Comparison of ENCODE assay signal across 9 cellular contexts in the genomic region with DNA sequence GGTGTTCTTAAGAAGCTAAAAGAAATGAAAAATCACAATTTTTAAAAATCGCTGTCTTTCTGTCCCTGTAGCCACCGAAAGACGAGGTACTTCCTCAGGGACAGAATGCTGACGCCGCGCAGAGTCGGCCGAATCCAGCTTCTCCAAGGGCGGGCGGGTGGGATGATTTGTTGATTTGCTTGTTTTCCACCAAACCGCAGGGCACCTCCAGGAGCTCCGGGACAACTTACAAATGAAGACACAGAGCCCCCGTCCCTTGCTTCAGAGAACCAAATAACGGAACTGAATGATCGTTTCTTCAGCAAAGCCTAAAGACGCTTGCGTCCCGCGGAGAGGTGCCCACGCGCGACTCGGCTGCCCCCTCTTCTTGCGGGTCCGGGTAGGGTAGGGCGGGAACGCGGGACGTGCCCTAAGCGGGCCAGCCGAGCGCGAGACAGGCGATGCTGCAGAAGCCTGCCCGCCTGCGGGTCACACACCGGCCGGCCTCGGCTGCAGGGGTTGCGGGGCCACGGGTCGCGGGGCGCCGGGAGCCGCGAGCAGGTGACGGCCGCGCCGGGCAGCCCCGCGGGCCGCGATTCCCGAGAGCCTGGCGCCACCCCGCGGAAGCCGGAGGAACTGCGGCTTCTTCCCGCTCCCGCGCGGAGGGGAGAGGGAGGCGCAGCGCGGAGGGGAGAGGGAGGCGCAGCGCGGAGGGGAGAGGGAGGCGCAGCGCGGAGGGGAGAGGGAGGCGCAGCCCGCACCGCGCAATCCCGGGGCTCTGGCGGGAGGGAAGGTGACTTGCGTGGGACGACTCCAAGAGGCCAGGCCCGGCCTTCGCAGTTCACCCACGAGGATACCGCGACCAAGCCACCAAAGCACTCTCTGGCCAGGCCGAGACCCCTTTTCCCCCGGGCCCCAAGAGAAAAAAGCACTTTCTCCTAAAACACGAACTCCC. TPM values are rescaled to one million over a fixed set of nuclear protein-coding genes. Genes with fewer than 3 reads are reported as not detected.
A peak's percentile ranks its signal among the peaks of the same experiment; 100 is the strongest.
DNase-seq lines count a peak whose midpoint lies in the region; ATAC-seq, FAIRE-seq and TF ChIP-seq lines count a peak whose summit lies in the region.
"Had no signal": no experiment of that assay in that cellular context is flagged by ENCODE, and none has a peak within 500 bp of the region (broad histone marks: within the 10 kb centered on the region; RNA-seq: fewer than 3 reads in every experiment).

No MANE protein-coding gene starts in this region.

- peaks cover 33% of the 10 kb centered on the region for H3K79me2 ChIP-seq in hepatocyte

- H3K4me3 Mint-ChIP-seq in activated naive CD8-positive, alpha-beta T cell treated with anti-CD3 and anti-CD28 coated beads for 36 hours: no peak overlapping the region

- no peaks in the 10 kb centered on the region for H3K36me3 Mint-ChIP-seq in activated naive CD8-positive, alpha-beta T cell treated with anti-CD3 and anti-CD28 coated beads for 36 hours

- no peak overlapping the region for H3K27ac Mint-ChIP-seq in activated naive CD8-positive, alpha-beta T cell treated with anti-CD3 and anti-CD28 coated beads for 36 hours

- no peaks in the 10 kb centered on the region for H3K9me2 ChIP-seq in hepatocyte (replicated peaks; ENCODE audit: insufficient read depth)

- no peak for ATAC-seq in GM19328 (IDR thresholded peaks at IDR 0.05; ENCODE audit: unreplicated experiment)
- no peak for ATAC-seq in GM21825 (IDR thresholded peaks at IDR 0.05; ENCODE audit: unreplicated experiment)

- H3K4me1 ChIP-seq in SJSA1 (replicated peaks) (peaks cover 55% of the 10 kb centered on the region), hepatocyte (ENCODE audit: insufficient read depth) (peaks cover 47% of the 10 kb centered on the region)

- peak overlapping the region; percentile 96 for H3K4me2 ChIP-seq in hepatocyte

- H3K27me3 ChIP-seq in SJSA1 (replicated peaks): no peaks in the 10 kb centered on the region
- peaks cover 99% of the 10 kb centered on the region for H3K27me3 ChIP-seq in hepatocyte

- H2AFZ ChIP-seq in hepatocyte: peak overlapping the region; percentile 19

- DNase-seq in GM18507 (ENCODE audit: extremely low spot score, insufficient read length, low read depth) (peak; percentile 44), SJSA1 (ENCODE audit: low read depth in 1 of 2, low spot score in 2 of 2) (peak; percentile 62 to 79), hepatocyte (ENCODE audit: low spot score) (peak; percentile 76), skeletal muscle cell (ENCODE audit: low read depth) (no peak)
- DNase-seq in activated naive CD8-positive, alpha-beta T cell treated with anti-CD3 and anti-CD28 coated beads for 36 hours: peak; percentile 65

- peaks cover 41% of the 10 kb centered on the region for H3K36me3 ChIP-seq in SJSA1
- H3K36me3 ChIP-seq in hepatocyte (replicated peaks; ENCODE audit: insufficient read depth, low read depth): no peaks in the 10 kb centered on the region

- no peaks in the 10 kb centered on the region for H3K9me3 Mint-ChIP-seq in activated naive CD8-positive, alpha-beta T cell treated with anti-CD3 and anti-CD28 coated beads for 36 hours

- 2% methylated on average over 63 of the region's 90 CpGs for WGBS in hepatocyte (ENCODE audit: low lambda C conversion rate, missing lambda C conversion rate)

- TF ChIP-seq CTCF in 22Rv1 (IDR thresholded peaks at IDR 0.05) (peak; percentile 95), hepatocyte (IDR thresholded peaks at IDR 0.05; ENCODE audit: poor library complexity) (peak; percentile 81)

- H3K9me3 ChIP-seq in SJSA1 (replicated peaks): peaks cover 2% of the 10 kb centered on the region; the same call in 1 of the 2 replicates
- no peaks in the 10 kb centered on the region for H3K9me3 ChIP-seq in hepatocyte (ENCODE audit: low read depth)

- peaks cover 86% of the 10 kb centered on the region for H3K27me3 Mint-ChIP-seq in activated naive CD8-positive, alpha-beta T cell treated with anti-CD3 and anti-CD28 coated beads for 36 hours

- H3K4me3 ChIP-seq in SJSA1 (peak overlapping the region; percentile 46), hepatocyte (peak overlapping the region; percentile 61), skeletal muscle cell (ENCODE audit: low read depth, low read length) (peak overlapping the region; percentile 25)

- H4K20me1 ChIP-seq in hepatocyte (ENCODE audit: insufficient read depth, poor library complexity, severe bottlenecking): no peaks in the 10 kb centered on the region

- H3K4me1 Mint-ChIP-seq in activated naive CD8-positive, alpha-beta T cell treated with anti-CD3 and anti-CD28 coated beads for 36 hours: peaks cover 29% of the 10 kb centered on the region

- FAIRE-seq in GM18507 (lab: Jason Lieb, UNC): no peak
- FAIRE-seq: islet of Langerhans had no signal

- no peak overlapping the region for H3K27ac ChIP-seq in 22Rv1
- peak overlapping the region; percentile 89 for H3K27ac ChIP-seq in SJSA1
- H3K27ac ChIP-seq in hepatocyte: peak overlapping the region; percentile 94

RNA-seq across cellular contexts. Expression of gene FOXF2, which starts 7.7 kb away (rescaled TPM):
- total RNA-seq in SJSA1 (2014; rRNA removed; shearing (Covaris generic)): 48.2 and 51.6 TPM in 2 replicates
- not detected for total RNA-seq in activated naive CD8-positive, alpha-beta T cell treated with anti-CD3 and anti-CD28 coated beads for 36 hours
- 18.0 and 28.0 TPM in 2 replicates for total RNA-seq in hepatocyte
- polyA plus RNA-seq in hepatocyte: 24.9 and 31.5 TPM in 2 replicates

Comparison
In these comparisons a context has a peak if more than half of its experiments do, and no peak if none do; other contexts are left out.
1. RNA of gene FOXF2, which starts 7.7 kb away (total RNA-seq): 48.2 to 51.6 TPM in SJSA1 and 18.0 to 28.0 TPM in hepatocyte; not detected in activated naive CD8-positive, alpha-beta T cell treated with anti-CD3 and anti-CD28 coated beads for 36 hours; every median in the first group is over 10 times any median in the second.
2. Peak in every context shown above with its lines, with median percentiles within 50 percentile points of each other: H3K4me3 ChIP-seq.